Comparison of ENCODE assay signal across 29 cellular contexts in the genomic region with DNA sequence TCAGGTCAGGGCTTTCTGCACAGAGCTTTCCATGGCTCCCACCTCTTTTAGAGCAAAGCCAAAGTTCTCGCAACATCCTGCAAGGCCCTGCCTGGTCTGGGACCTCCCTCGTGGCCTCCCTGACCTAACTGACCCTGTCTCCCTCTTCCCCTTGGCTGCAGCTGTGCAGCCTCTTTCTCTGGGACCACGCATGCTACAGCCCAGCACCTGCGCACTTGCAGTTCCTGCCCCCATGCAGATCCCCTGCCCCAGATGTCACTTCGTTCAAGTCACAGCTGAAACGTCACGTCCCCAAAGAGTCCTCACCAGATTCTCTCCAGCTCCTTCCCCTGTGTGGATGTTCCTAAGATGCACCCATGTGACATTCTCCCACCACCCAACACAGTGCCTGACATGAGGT.
"Had no signal": no experiment of that assay in that cellular context is flagged by ENCODE, and none has a peak within 500 bp of the region (broad histone marks: within the 10 kb centered on the region; RNA-seq: fewer than 3 reads in every experiment).

No MANE protein-coding gene starts in this region.

- H3K9ac ChIP-seq: neural progenitor cell, parathyroid adenoma had no signal

- H3K4me1 Mint-ChIP-seq: natural killer cell; nephron; neural progenitor cell; stimulated activated effector memory CD8-positive, alpha-beta T cell treated with anti-CD3 and anti-CD28 coated beads, Interleukin-12 subunit alpha, Interleukin-12 subunit beta, amount 100 ng/mL, for 72 hours; stimulated activated naive B cell treated with anti-CD40 and anti-IgM and Interleukin-4, amounts not matched to agents 10 μg/mL and 1 μg/mL and 100 μg/mL, for 72 hours had no signal

- H3K36me3 Mint-ChIP-seq: natural killer cell, neural progenitor cell had no signal

- H3K27ac Mint-ChIP-seq: natural killer cell; nephron; neural progenitor cell; progenitor cell of endocrine pancreas; stimulated activated effector memory CD8-positive, alpha-beta T cell treated with anti-CD3 and anti-CD28 coated beads, Interleukin-12 subunit alpha, Interleukin-12 subunit beta, amount 100 ng/mL, for 72 hours; stimulated activated naive B cell treated with anti-CD40 and anti-IgM and Interleukin-4, amounts not matched to agents 10 μg/mL and 1 μg/mL and 100 μg/mL, for 72 hours; stimulated activated naive CD8-positive, alpha-beta T cell treated with anti-CD3 and anti-CD28 coated beads, Interleukin-15, Interleukin-2, amounts not matched to agents 100 ng/mL and 50 ng/mL, for 24 hours had no signal

- FAIRE-seq: small intestine, urothelium cell line had no signal

- DNase-seq: natural killer cell; occipital lobe; ovary; posterior cingulate gyrus; psoas muscle; right cardiac atrium; right lobe of liver; sigmoid colon; small intestine; stimulated activated CD4-positive, alpha-beta T cell treated with anti-CD3 and anti-CD28 coated beads, Interleukin-15, amount 100 ng/mL, for 24 hours; stimulated activated CD4-positive, alpha-beta T cell treated with anti-CD3 and anti-CD28 coated beads, Interleukin-2, amount 100 ng/mL, for 24 hours; stimulated activated CD4-positive, alpha-beta T cell treated with anti-CD3 and anti-CD28 coated beads, Interleukin-2, amount 100 ng/mL, for 48 hours; stimulated activated CD4-positive, alpha-beta T cell treated with anti-CD3 and anti-CD28 coated beads, Interleukin-4, amount 100 ng/mL, for 24 hours; stimulated activated naive B cell treated with anti-CD40 and anti-IgM and Interleukin-4, amounts not matched to agents 10 μg/mL and 1 μg/mL and 100 μg/mL, for 72 hours; stimulated activated naive CD4-positive, alpha-beta T cell treated with Interleukin-2 at 50 U/mL for 16 hours; stomach; thyroid gland; trophoblast cell; upper lobe of left lung had no signal

- H3K4me1 ChIP-seq: neural progenitor cell, parathyroid adenoma, psoas muscle, right lobe of liver, sigmoid colon, stomach, thyroid gland, tibial nerve, upper lobe of left lung, vagina had no signal

- H3K36me3 ChIP-seq: neural progenitor cell, ovary, right lobe of liver, sigmoid colon, stomach, thoracic aorta, thyroid gland, tibial nerve, upper lobe of left lung, vagina had no signal

- H3K9me3 ChIP-seq: ovary, psoas muscle, right lobe of liver, thoracic aorta, thyroid gland, vagina had no signal

- H3K27ac ChIP-seq: neural progenitor cell, ovary, parathyroid adenoma, psoas muscle, right lobe of liver, sigmoid colon, stomach, thoracic aorta, thyroid gland, tibial nerve, upper lobe of left lung, vagina had no signal

- H3K4me3 ChIP-seq: neural progenitor cell, ovary, psoas muscle, right lobe of liver, sigmoid colon, stomach, thoracic aorta, thyroid gland, tibial nerve, upper lobe of left lung, vagina had no signal

- ATAC-seq: natural killer cell; psoas muscle; right cardiac atrium; right lobe of liver; stimulated activated effector memory CD8-positive, alpha-beta T cell treated with anti-CD3 and anti-CD28 coated beads, Interleukin-12 subunit alpha, Interleukin-12 subunit beta, amount 100 ng/mL, for 72 hours; stimulated activated naive B cell treated with anti-CD40 and anti-IgM and Interleukin-4, amounts not matched to agents 10 μg/mL and 1 μg/mL and 100 μg/mL, for 72 hours had no signal

- H3K27me3 Mint-ChIP-seq: progenitor cell of endocrine pancreas; stimulated activated naive B cell treated with anti-CD40 and anti-IgM and Interleukin-4, amounts not matched to agents 10 μg/mL and 1 μg/mL and 100 μg/mL, for 72 hours; stimulated activated naive CD8-positive, alpha-beta T cell treated with anti-CD3 and anti-CD28 coated beads, Interleukin-15, Interleukin-2, amounts not matched to agents 100 ng/mL and 50 ng/mL, for 24 hours had no signal

- H3K4me3 Mint-ChIP-seq: natural killer cell; nephron; neural progenitor cell; stimulated activated effector memory CD8-positive, alpha-beta T cell treated with anti-CD3 and anti-CD28 coated beads, Interleukin-12 subunit alpha, Interleukin-12 subunit beta, amount 100 ng/mL, for 72 hours; stimulated activated naive B cell treated with anti-CD40 and anti-IgM and Interleukin-4, amounts not matched to agents 10 μg/mL and 1 μg/mL and 100 μg/mL, for 72 hours; stimulated activated naive CD8-positive, alpha-beta T cell treated with anti-CD3 and anti-CD28 coated beads, Interleukin-15, Interleukin-2, amounts not matched to agents 100 ng/mL and 50 ng/mL, for 24 hours had no signal
